In the genomic region with DNA sequence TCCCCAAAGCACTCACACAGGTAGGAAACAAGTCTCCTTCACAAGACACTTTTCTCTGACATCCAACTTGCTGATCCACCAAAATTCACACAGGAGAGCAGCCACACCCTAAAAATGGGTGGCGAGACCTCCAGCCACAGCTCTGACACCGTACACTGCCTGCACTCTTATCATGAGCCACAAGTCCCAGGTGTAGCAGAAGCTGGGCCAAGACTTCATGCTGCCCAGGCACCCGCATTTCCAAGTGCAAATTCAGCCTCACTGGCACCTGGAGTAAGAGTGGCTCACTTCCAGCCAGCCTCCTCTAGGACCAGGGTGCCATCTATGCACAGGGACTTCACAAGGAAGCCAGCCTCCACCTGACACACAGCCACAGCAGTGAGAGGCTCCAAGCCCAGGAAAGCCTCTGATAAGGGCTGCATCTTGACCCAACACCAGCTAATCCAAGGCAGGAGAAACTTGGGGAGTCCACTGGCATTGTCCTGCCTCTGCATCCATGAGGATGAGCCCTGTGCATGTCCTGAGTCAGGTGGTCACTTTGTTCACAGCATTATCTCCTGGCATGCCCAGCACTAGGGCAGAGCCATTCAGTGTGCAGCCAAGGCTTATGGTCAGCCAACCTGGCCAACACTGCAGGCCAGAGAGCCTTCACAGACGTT, we compare ENCODE assay signal across 1 cellular context.
TF ChIP-seq lines count a peak whose summit lies in the region.

No MANE protein-coding gene starts in this region.

TF ChIP-seq in HepG2, 621 proteins besides CTCF, POLR2A, EP300 and RAD21 (continues in another document):
- TF ChIP-seq, protein P1, sequence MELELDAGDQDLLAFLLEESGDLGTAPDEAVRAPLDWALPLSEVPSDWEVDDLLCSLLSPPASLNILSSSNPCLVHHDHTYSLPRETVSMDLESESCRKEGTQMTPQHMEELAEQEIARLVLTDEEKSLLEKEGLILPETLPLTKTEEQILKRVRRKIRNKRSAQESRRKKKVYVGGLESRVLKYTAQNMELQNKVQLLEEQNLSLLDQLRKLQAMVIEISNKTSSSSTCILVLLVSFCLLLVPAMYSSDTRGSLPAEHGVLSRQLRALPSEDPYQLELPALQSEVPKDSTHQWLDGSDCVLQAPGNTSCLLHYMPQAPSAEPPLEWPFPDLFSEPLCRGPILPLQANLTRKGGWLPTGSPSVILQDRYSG (CRISPR knock-in tag; IDR thresholded peaks at IDR 0.05): no peak
- TF ChIP-seq FOXO1 (CRISPR knock-in tag; IDR thresholded peaks at IDR 0.05) (no peak), SRSF4 (IDR thresholded peaks at IDR 0.05; ENCODE audit: low read depth, low read length, poor library complexity, severe bottlenecking) (no peak), KLF13 (CRISPR knock-in tag; IDR thresholded peaks at IDR 0.05) (no peak), POLR2AphosphoS5 (IDR thresholded peaks at IDR 0.05; ENCODE audit: low read depth, low read length) (0 out of 2 replicates have a peak, but pooled peaks have one; percentile 6), HMG20A (CRISPR knock-in tag; IDR thresholded peaks at IDR 0.05; ENCODE audit: borderline replicate concordance) (no peak), CENPX (CRISPR knock-in tag; IDR thresholded peaks at IDR 0.05) (no peak), SAFB2 (CRISPR knock-in tag; IDR thresholded peaks at IDR 0.05; ENCODE audit: borderline replicate concordance, low read depth) (0 out of 2 replicates have a peak, but pooled peaks have one; percentile 27), PRPF4 (IDR thresholded peaks at IDR 0.05; ENCODE audit: low read depth, low read length, poor library complexity, severe bottlenecking) (no peak), KLF16 (CRISPR knock-in tag; IDR thresholded peaks at IDR 0.05) (no peak), REXO4 (CRISPR knock-in tag; IDR thresholded peaks at IDR 0.05; ENCODE audit: borderline replicate concordance) (no peak), RBFOX2 (IDR thresholded peaks at IDR 0.05; ENCODE audit: low read depth, low read length) (0 out of 2 replicates have a peak, but pooled peaks have one; percentile 11), NCOA1 (CRISPR knock-in tag; IDR thresholded peaks at IDR 0.05) (0 out of 2 replicates have a peak, but pooled peaks have one; percentile 58), DR1 (CRISPR knock-in tag; IDR thresholded peaks at IDR 0.05) (0 out of 2 replicates have a peak, but pooled peaks have one; percentile 9), ZBTB1 (CRISPR knock-in tag; IDR thresholded peaks at IDR 0.05; ENCODE audit: borderline replicate concordance) (0 out of 2 replicates have a peak, but pooled peaks have one; percentile 55), ATF7-NPFF (CRISPR knock-in tag; IDR thresholded peaks at IDR 0.05; ENCODE audit: low read depth) (0 out of 2 replicates have a peak, but pooled peaks have one; percentile 48), HIVEP1 (CRISPR knock-in tag; IDR thresholded peaks at IDR 0.05) (peak; percentile 31; the same call in 1 of the 2 replicates), NR2F6 (IDR thresholded peaks at IDR 0.05) (no peak), NR2F6 (CRISPR knock-in tag; IDR thresholded peaks at IDR 0.05) (no peak), MED1 (CRISPR knock-in tag; IDR thresholded peaks at IDR 0.05) (no peak), ZNF644 (CRISPR knock-in tag; IDR thresholded peaks at IDR 0.05; ENCODE audit: low read depth) (no peak), MXD1 (CRISPR knock-in tag; IDR thresholded peaks at IDR 0.05) (no peak), ZXDC (CRISPR knock-in tag; IDR thresholded peaks at IDR 0.05) (0 out of 2 replicates have a peak, but pooled peaks have one; percentile 45), ARHGAP35 (CRISPR knock-in tag; IDR thresholded peaks at IDR 0.05; ENCODE audit: borderline replicate concordance) (0 out of 2 replicates have a peak, but pooled peaks have one; percentile 35), ZNF781 (CRISPR knock-in tag; IDR thresholded peaks at IDR 0.05; ENCODE audit: borderline replicate concordance, not compliant biosample characterization) (no peak), MATR3 (CRISPR knock-in tag; IDR thresholded peaks at IDR 0.05) (no peak), ZNF558 (CRISPR knock-in tag; IDR thresholded peaks at IDR 0.05; ENCODE audit: borderline replicate concordance) (no peak), ZNF737 (CRISPR knock-in tag; IDR thresholded peaks at IDR 0.05; ENCODE audit: borderline replicate concordance) (peak; percentile 53; the same call in 1 of the 2 replicates), ZNF570 (CRISPR knock-in tag; IDR thresholded peaks at IDR 0.05; ENCODE audit: borderline replicate concordance) (no peak), AGO1 (IDR thresholded peaks at IDR 0.05; ENCODE audit: low read depth, low read length, poor library complexity, severe bottlenecking) (no peak), ZNF746 (CRISPR knock-in tag; IDR thresholded peaks at IDR 0.05) (no peak), MEIS2 (CRISPR knock-in tag; IDR thresholded peaks at IDR 0.05) (no peak)
- TF ChIP-seq, protein P2, sequence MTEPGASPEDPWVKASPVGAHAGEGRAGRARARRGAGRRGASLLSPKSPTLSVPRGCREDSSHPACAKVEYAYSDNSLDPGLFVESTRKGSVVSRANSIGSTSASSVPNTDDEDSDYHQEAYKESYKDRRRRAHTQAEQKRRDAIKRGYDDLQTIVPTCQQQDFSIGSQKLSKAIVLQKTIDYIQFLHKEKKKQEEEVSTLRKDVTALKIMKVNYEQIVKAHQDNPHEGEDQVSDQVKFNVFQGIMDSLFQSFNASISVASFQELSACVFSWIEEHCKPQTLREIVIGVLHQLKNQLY (CRISPR knock-in tag; IDR thresholded peaks at IDR 0.05): no peak
- TF ChIP-seq, protein P3, sequence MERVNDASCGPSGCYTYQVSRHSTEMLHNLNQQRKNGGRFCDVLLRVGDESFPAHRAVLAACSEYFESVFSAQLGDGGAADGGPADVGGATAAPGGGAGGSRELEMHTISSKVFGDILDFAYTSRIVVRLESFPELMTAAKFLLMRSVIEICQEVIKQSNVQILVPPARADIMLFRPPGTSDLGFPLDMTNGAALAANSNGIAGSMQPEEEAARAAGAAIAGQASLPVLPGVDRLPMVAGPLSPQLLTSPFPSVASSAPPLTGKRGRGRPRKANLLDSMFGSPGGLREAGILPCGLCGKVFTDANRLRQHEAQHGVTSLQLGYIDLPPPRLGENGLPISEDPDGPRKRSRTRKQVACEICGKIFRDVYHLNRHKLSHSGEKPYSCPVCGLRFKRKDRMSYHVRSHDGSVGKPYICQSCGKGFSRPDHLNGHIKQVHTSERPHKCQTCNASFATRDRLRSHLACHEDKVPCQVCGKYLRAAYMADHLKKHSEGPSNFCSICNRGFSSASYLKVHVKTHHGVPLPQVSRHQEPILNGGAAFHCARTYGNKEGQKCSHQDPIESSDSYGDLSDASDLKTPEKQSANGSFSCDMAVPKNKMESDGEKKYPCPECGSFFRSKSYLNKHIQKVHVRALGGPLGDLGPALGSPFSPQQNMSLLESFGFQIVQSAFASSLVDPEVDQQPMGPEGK (CRISPR knock-in tag; IDR thresholded peaks at IDR 0.05): no peak
- TF ChIP-seq, protein P4, sequence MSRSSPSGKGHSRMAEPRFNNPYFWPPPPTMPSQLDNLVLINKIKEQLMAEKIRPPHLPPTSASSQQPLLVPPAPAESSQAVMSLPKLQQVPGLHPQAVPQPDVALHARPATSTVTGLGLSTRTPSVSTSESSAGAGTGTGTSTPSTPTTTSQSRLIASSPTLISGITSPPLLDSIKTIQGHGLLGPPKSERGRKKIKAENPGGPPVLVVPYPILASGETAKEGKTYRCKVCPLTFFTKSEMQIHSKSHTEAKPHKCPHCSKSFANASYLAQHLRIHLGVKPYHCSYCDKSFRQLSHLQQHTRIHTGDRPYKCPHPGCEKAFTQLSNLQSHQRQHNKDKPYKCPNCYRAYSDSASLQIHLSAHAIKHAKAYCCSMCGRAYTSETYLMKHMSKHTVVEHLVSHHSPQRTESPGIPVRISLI (CRISPR knock-in tag; IDR thresholded peaks at IDR 0.05; ENCODE audit: borderline replicate concordance): no peak
- TF ChIP-seq, protein P5, sequence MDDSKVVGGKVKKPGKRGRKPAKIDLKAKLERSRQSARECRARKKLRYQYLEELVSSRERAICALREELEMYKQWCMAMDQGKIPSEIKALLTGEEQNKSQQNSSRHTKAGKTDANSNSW (CRISPR knock-in tag; IDR thresholded peaks at IDR 0.05; ENCODE audit: borderline replicate concordance): no peak
- TF ChIP-seq, protein P6, sequence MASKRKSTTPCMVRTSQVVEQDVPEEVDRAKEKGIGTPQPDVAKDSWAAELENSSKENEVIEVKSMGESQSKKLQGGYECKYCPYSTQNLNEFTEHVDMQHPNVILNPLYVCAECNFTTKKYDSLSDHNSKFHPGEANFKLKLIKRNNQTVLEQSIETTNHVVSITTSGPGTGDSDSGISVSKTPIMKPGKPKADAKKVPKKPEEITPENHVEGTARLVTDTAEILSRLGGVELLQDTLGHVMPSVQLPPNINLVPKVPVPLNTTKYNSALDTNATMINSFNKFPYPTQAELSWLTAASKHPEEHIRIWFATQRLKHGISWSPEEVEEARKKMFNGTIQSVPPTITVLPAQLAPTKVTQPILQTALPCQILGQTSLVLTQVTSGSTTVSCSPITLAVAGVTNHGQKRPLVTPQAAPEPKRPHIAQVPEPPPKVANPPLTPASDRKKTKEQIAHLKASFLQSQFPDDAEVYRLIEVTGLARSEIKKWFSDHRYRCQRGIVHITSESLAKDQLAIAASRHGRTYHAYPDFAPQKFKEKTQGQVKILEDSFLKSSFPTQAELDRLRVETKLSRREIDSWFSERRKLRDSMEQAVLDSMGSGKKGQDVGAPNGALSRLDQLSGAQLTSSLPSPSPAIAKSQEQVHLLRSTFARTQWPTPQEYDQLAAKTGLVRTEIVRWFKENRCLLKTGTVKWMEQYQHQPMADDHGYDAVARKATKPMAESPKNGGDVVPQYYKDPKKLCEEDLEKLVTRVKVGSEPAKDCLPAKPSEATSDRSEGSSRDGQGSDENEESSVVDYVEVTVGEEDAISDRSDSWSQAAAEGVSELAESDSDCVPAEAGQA (IDR thresholded peaks at IDR 0.05; ENCODE audit: low read depth): no peak
- TF ChIP-seq, protein P6 (CRISPR knock-in tag; IDR thresholded peaks at IDR 0.05; ENCODE audit: borderline replicate concordance): no peak
- TF ChIP-seq, protein P7, sequence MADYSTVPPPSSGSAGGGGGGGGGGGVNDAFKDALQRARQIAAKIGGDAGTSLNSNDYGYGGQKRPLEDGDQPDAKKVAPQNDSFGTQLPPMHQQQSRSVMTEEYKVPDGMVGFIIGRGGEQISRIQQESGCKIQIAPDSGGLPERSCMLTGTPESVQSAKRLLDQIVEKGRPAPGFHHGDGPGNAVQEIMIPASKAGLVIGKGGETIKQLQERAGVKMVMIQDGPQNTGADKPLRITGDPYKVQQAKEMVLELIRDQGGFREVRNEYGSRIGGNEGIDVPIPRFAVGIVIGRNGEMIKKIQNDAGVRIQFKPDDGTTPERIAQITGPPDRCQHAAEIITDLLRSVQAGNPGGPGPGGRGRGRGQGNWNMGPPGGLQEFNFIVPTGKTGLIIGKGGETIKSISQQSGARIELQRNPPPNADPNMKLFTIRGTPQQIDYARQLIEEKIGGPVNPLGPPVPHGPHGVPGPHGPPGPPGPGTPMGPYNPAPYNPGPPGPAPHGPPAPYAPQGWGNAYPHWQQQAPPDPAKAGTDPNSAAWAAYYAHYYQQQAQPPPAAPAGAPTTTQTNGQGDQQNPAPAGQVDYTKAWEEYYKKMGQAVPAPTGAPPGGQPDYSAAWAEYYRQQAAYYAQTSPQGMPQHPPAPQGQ (CRISPR knock-in tag; IDR thresholded peaks at IDR 0.05; ENCODE audit: borderline replicate concordance): no peak
- TF ChIP-seq, protein P8, sequence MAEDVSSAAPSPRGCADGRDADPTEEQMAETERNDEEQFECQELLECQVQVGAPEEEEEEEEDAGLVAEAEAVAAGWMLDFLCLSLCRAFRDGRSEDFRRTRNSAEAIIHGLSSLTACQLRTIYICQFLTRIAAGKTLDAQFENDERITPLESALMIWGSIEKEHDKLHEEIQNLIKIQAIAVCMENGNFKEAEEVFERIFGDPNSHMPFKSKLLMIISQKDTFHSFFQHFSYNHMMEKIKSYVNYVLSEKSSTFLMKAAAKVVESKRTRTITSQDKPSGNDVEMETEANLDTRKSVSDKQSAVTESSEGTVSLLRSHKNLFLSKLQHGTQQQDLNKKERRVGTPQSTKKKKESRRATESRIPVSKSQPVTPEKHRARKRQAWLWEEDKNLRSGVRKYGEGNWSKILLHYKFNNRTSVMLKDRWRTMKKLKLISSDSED (CRISPR knock-in tag; IDR thresholded peaks at IDR 0.05): no peak
